ENCODE assay signal across 27 cellular contexts in the genomic region with DNA sequence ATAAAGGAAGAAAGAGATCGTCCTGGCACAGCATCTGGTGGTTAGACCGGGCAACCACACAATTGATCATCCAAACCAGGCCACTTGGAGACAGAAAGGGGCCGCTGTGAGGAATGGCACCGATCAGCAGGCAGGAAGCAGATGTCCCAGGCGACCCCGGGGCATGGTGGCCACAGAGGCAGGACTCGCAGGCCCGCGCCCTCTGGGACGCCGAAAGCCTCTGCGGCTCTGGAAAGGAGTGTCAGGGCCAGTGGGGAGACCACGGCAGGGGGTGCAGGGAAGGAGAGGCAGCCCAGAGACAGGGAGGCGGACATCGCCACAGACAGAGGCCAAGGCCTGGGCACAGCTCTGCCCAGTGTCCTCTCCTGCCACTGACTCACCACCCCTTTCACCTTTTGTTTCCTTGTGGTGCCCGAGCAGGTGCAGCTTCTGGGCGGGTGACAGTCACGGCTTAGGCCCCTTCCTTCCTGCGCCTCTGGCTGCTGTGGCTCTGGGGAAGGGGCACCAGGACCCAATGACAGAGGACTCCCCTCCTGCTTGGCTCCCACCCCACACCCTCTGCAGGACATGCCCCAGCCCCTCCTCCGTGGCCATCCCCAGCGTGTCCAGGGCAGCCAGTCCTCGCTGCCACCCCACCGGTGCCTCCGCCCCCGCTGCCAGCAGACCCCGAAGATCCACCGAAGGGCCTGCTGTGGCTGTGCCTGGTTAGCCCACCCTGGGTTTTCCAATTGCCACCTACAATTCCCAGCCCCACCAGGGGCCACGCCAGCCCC. TPM values are rescaled to one million over a fixed set of nuclear protein-coding genes. Genes with fewer than 3 reads are reported as not detected.
DNase-seq lines count a peak whose midpoint lies in the region; ATAC-seq, FAIRE-seq and TF ChIP-seq lines count a peak whose summit lies in the region.
"Had no signal": no experiment of that assay in that cellular context is flagged by ENCODE, and none has a peak within 500 bp of the region (broad histone marks: within the 10 kb centered on the region; RNA-seq: fewer than 3 reads in every experiment).

No MANE protein-coding gene starts in this region.

- H3K27me3 ChIP-seq in Peyer's patch, result no peaks in the 10 kb centered on the region
- no peaks in the 10 kb centered on the region for H3K27me3 ChIP-seq in thymus (ENCODE audit: control insufficient read depth, insufficient read depth)
- no peaks in the 10 kb centered on the region for H3K27me3 ChIP-seq in CD4-positive, alpha-beta memory T cell (ENCODE audit: insufficient read depth, low read length)

- no peaks in the 10 kb centered on the region for H3K36me3 Mint-ChIP-seq in Calu3 (ENCODE audit: insufficient read depth, unreplicated experiment)
- no peaks in the 10 kb centered on the region for H3K36me3 Mint-ChIP-seq in CD4-positive, alpha-beta memory T cell
- H3K36me3 Mint-ChIP-seq: memory B cell had no signal

- no peaks in the 10 kb centered on the region for H3K4me1 Mint-ChIP-seq in Calu3 (ENCODE audit: low read depth, unreplicated experiment)
- H3K4me1 Mint-ChIP-seq in CD4-positive, alpha-beta memory T cell, result peaks cover 2 to 7% (median 4%) of the 10 kb centered on the region in 4 donors

- H3K4me3 ChIP-seq in Peyer's patch (no peak overlapping the region), kidney (ENCODE audit: low read length in 2 of 2) (no peak overlapping the region), thymus (ENCODE audit: low read length) (no peak overlapping the region)
- no peak overlapping the region for H3K4me3 ChIP-seq in CD4-positive, alpha-beta memory T cell (ENCODE audit: low read length in 2 of 2)
- H3K4me3 ChIP-seq: A549, prostate gland, tibial artery had no signal

- no peak overlapping the region for H3K9ac ChIP-seq in kidney (ENCODE audit: low read length in 2 of 2)

- CTCF ChIA-PET in Calu3 (lab: Charles Lee), result no interaction called here
- CTCF ChIA-PET in CD4-positive, alpha-beta memory T cell (lab: Charles Lee; ENCODE audit: partially characterized antibody), result no interaction called here

- H3K4me1 ChIP-seq in Peyer's patch (no peaks in the 10 kb centered on the region), kidney (ENCODE audit: control insufficient read depth in 1 of 2, insufficient read depth in 1 of 2, low read depth in 1 of 2, low read length in 2 of 2) (peaks cover 0 to 4% of the 10 kb centered on the region in 2 donors), thymus (ENCODE audit: control insufficient read depth, insufficient read depth, low read length) (peaks cover 30% of the 10 kb centered on the region)
- H3K4me1 ChIP-seq in CD4-positive, alpha-beta memory T cell (ENCODE audit: insufficient read depth, low read length), result peaks cover 4% of the 10 kb centered on the region
- H3K4me1 ChIP-seq: A549, prostate gland, tibial artery had no signal

- no peak overlapping the region for H3K27ac Mint-ChIP-seq in Calu3 (ENCODE audit: unreplicated experiment)
- H3K27ac Mint-ChIP-seq in CD4-positive, alpha-beta memory T cell, result no peak overlapping the region
- H3K27ac Mint-ChIP-seq: memory B cell had no signal

- BruUV-seq in Calu3 (replicated peaks; lab: Mats Ljungman, UMichigan), result no TSS peak

- no peak for TF ChIP-seq POLR2A in Peyer's patch (IDR thresholded peaks at IDR 0.05)

- POLR2A ChIA-PET in CD4-positive, alpha-beta memory T cell (lab: Charles Lee; ENCODE audit: partially characterized antibody), result no interaction called here

- no peak for ATAC-seq in left ventricle myocardium superior
- ATAC-seq: A549; HCT116; stimulated activated naive CD8-positive, alpha-beta T cell treated with anti-CD3 and anti-CD28 coated beads, Interleukin-15, amount 100 ng/mL, for 72 hours had no signal

- DNase-seq in cardiac septum (ENCODE audit: low spot score), result peak; percentile 66
- no peak for DNase-seq in left ventricle myocardium superior
- peak in 2 of 3 donors; percentile 42 to 44 for DNase-seq in Peyer's patch
- DNase-seq in kidney, result peak; percentile 56
- no peak for DNase-seq in stimulated activated CD4-positive, alpha-beta T cell treated with anti-CD3 and anti-CD28 coated beads, Interleukin-4, amount 100 ng/mL, for 24 hours
- DNase-seq in Calu3, result no peak
- no peak for DNase-seq in CD4-positive, alpha-beta memory T cell
- DNase-seq: activated CD4-positive, alpha-beta T cell treated with anti-CD3 and anti-CD28 coated beads for 48 hours; activated T-cell treated with anti-CD3 and anti-CD28 coated beads, Interleukin-2, amount 50 U/mL, for 1 hour; AML-193; effector memory CD4-positive, alpha-beta T cell; erythroblast; GF-D8; Kasumi-1; NCI-H146; NCI-H446 treated with DMSO at 0.1 percent for 48 hours; Right ventricle myocardium superior; stimulated activated naive CD8-positive, alpha-beta T cell treated with anti-CD3 and anti-CD28 coated beads, Interleukin-15, amount 100 ng/mL, for 72 hours had no signal

- H3K27me3 Mint-ChIP-seq in Calu3 (ENCODE audit: unreplicated experiment), result no peaks in the 10 kb centered on the region
- H3K27me3 Mint-ChIP-seq in CD4-positive, alpha-beta memory T cell, result peaks cover 0 to 1% of the 10 kb centered on the region in 2 donors
- H3K27me3 Mint-ChIP-seq: stimulated activated naive CD8-positive, alpha-beta T cell treated with anti-CD3 and anti-CD28 coated beads, Interleukin-15, amount 100 ng/mL, for 72 hours had no signal

- no peak for TF ChIP-seq CTCF in Peyer's patch (IDR thresholded peaks at IDR 0.05)
- no peak for TF ChIP-seq CTCF in kidney (IDR thresholded peaks at IDR 0.05; ENCODE audit: borderline replicate concordance, extremely low read depth, insufficient read depth)
- no peak for TF ChIP-seq CTCF in Calu3 (IDR thresholded peaks at IDR 0.05; ENCODE audit: unreplicated experiment)

- intact Hi-C loops in cardiac septum (cut with DNase I), result no loop called here
- intact Hi-C loops in left ventricle myocardium superior (cut with micrococcal nuclease), result no loop called here
- intact Hi-C loops in kidney (cut with DNase I), result no loop called here
- intact Hi-C loops in Calu3 (cut with micrococcal nuclease; ENCODE audit: unreplicated experiment), result no loop called here
- intact Hi-C loops in CD4-positive, alpha-beta memory T cell (cut with micrococcal nuclease), result no loop called here

- 70% methylated on average over 28 of the region's 28 CpGs for WGBS in thymus

- no peak overlapping the region for H3K4me3 Mint-ChIP-seq in Calu3 (ENCODE audit: low read depth, unreplicated experiment)
- no peak overlapping the region for H3K4me3 Mint-ChIP-seq in CD4-positive, alpha-beta memory T cell
- H3K4me3 Mint-ChIP-seq: memory B cell; stimulated activated naive CD8-positive, alpha-beta T cell treated with anti-CD3 and anti-CD28 coated beads, Interleukin-15, amount 100 ng/mL, for 72 hours had no signal

- no peak for FAIRE-seq in kidney (lab: Jason Lieb, UNC)
- FAIRE-seq: A549, colon, GM18507 had no signal

- no peaks in the 10 kb centered on the region for H3K9me3 Mint-ChIP-seq in Calu3 (ENCODE audit: low read depth, unreplicated experiment)
- peaks cover 0 to 2% (median 0%) of the 10 kb centered on the region in 8 donors for H3K9me3 Mint-ChIP-seq in CD4-positive, alpha-beta memory T cell
- H3K9me3 Mint-ChIP-seq: memory B cell; stimulated activated naive CD8-positive, alpha-beta T cell treated with anti-CD3 and anti-CD28 coated beads, Interleukin-15, amount 100 ng/mL, for 72 hours had no signal

- H3K36me3 ChIP-seq in Peyer's patch (no peaks in the 10 kb centered on the region), kidney (ENCODE audit: control insufficient read depth in 1 of 2, insufficient read depth in 2 of 2, low read length in 2 of 2) (no peaks in the 10 kb centered on the region), thymus (ENCODE audit: control insufficient read depth, insufficient read depth) (no peaks in the 10 kb centered on the region)
- H3K36me3 ChIP-seq in CD4-positive, alpha-beta memory T cell (ENCODE audit: insufficient read depth, low read length), result no peaks in the 10 kb centered on the region
- H3K36me3 ChIP-seq: neutrophil, prostate gland, tibial artery had no signal

- no peaks in the 10 kb centered on the region for H3K9me3 ChIP-seq in Peyer's patch
- H3K9me3 ChIP-seq in kidney (ENCODE audit: control insufficient read depth in 1 of 2, low read length in 2 of 2), result no peaks in the 10 kb centered on the region
- H3K9me3 ChIP-seq in thymus (ENCODE audit: control insufficient read depth), result no peaks in the 10 kb centered on the region
- H3K9me3 ChIP-seq in CD4-positive, alpha-beta memory T cell (ENCODE audit: control insufficient read depth in 1 of 2, low read length in 2 of 2), result no peaks in the 10 kb centered on the region
- H3K9me3 ChIP-seq: A549, neutrophil, prostate gland, tibial artery had no signal

- H3K27ac ChIP-seq in Peyer's patch (no peak overlapping the region), kidney (ENCODE audit: low read depth in 2 of 2, low read length in 2 of 2) (no peak overlapping the region), thymus (ENCODE audit: low read depth) (peak overlapping the region; percentile 78)
- no peak overlapping the region for H3K27ac ChIP-seq in CD4-positive, alpha-beta memory T cell (ENCODE audit: low read depth, low read length)
- H3K27ac ChIP-seq: A549, neutrophil, prostate gland, tibial artery had no signal

RNA-seq across cellular contexts. Expression of a gene that starts 10.9 kb away (rescaled TPM):
- total RNA-seq in cardiac septum (5.9 TPM), left ventricle myocardium superior (4.9 TPM), Peyer's patch (10 to 100 TPM in 1 of 4 donors, 1 to 10 TPM in 2, under 1 TPM in 1; 0.35 to 23.9 (median 4.4) TPM), kidney (14.4 TPM), Calu3 (2022) (13.5 and 16.0 TPM in 2 replicates)
- polyA plus RNA-seq in kidney (ENCODE audit: insufficient read depth, low read depth, low replicate concordance) (11.6 TPM), thymus (18.7 TPM)
- total RNA-seq in CD4-positive, alpha-beta memory T cell, result 10 to 100 TPM; 12.8 to 14.7 TPM
- polyA plus RNA-seq in CD4-positive, alpha-beta memory T cell, result 1 to 10 TPM; 7.5 to 8.5 TPM

RNA-seq across cellular contexts. Expression of a gene that starts 35.1 kb away (rescaled TPM):
- 3.8 TPM for total RNA-seq in cardiac septum
- 3.2 TPM for total RNA-seq in left ventricle myocardium superior
- 10 to 100 TPM in 3 of 4 donors, 1 to 10 TPM in 1; 5.1 to 22.3 (median 18.5) TPM for total RNA-seq in Peyer's patch
- total RNA-seq in kidney, result 14.6 TPM
- polyA plus RNA-seq in kidney (ENCODE audit: insufficient read depth, low read depth, low replicate concordance), result 14.4 TPM
- polyA plus RNA-seq in thymus, result 8.7 TPM
- 4.6 and 5.0 TPM in 2 replicates for total RNA-seq in Calu3 (2022)
- total RNA-seq in CD4-positive, alpha-beta memory T cell, result 1 to 10 TPM; 3.7 to 3.8 TPM
- polyA plus RNA-seq in CD4-positive, alpha-beta memory T cell, result 1 to 10 TPM in 1 of 2 donors, under 1 TPM in 1; 0.90 to 2.3 TPM

Comparison
In these comparisons a context has a peak if more than half of its experiments do, and no peak if none do; other contexts are left out.
1. DNase-seq: peak in cardiac septum (single experiment), Peyer's patch (2 of 3) and kidney (single experiment); none in left ventricle myocardium superior (single experiment), stimulated activated CD4-positive, alpha-beta T cell treated with anti-CD3 and anti-CD28 coated beads, Interleukin-4, amount 100 ng/mL, for 24 hours (single experiment), Calu3 (single experiment) and CD4-positive, alpha-beta memory T cell (0 of 5).